12 cellular contexts compared by ENCODE assay signal in genomic region chr3:110420158-110420641, GRCh38.
DNase-seq lines count a peak whose midpoint lies in the region; ATAC-seq and TF ChIP-seq lines count a peak whose summit lies in the region.
"Had no signal": no experiment of that assay in that cellular context is flagged by ENCODE, and none has a peak within 500 bp of the region (broad histone marks: within the 10 kb centered on the region; RNA-seq: fewer than 3 reads in every experiment).

No MANE protein-coding gene starts in this region.

- peak overlapping the region; percentile 94 for H3K27ac ChIP-seq in mesodermal cell (ENCODE audit: low read depth, low read length, severe bottlenecking)

- no peaks in the 10 kb centered on the region for H3K36me3 ChIP-seq in mesodermal cell (ENCODE audit: control insufficient read depth, insufficient read depth, low read length)

- peaks cover 10% of the 10 kb centered on the region for H3K4me1 ChIP-seq in mesodermal cell (ENCODE audit: control insufficient read depth, insufficient read depth, low read length, poor library complexity, severe bottlenecking)

- H3K4me3 ChIP-seq in AG10803 (ENCODE audit: low read length), result no peak overlapping the region
- H3K4me3 ChIP-seq in choroid plexus epithelial cell (ENCODE audit: low read depth, low read length), result peak overlapping the region; percentile 34
- H3K4me3 ChIP-seq in mesodermal cell (ENCODE audit: extremely low read depth, insufficient read depth, low read length, poor library complexity, severe bottlenecking), result no peak overlapping the region

- H3K9me3 ChIP-seq in mesodermal cell (ENCODE audit: control insufficient read depth, low read length), result no peaks in the 10 kb centered on the region

- peak; percentile 84 for DNase-seq in AG10803 (ENCODE audit: low read depth)
- DNase-seq in LoVo (ENCODE audit: low spot score), result peak; percentile 8
- DNase-seq in choroid plexus epithelial cell (ENCODE audit: low read depth), result peak; percentile 88
- DNase-seq in NCI-H1417 (lab: John Stamatoyannopoulos, UW), result no peak
- no peak for DNase-seq in midbrain (lab: John Stamatoyannopoulos, UW)
- no peak for DNase-seq in NCI-H2107 treated with DMSO at 0.1 percent for 48 hours (lab: John Stamatoyannopoulos, UW; ENCODE audit: unreplicated experiment)
- DNase-seq: activated CD4-positive, alpha-beta T cell treated with anti-CD3 and anti-CD28 coated beads for 1 hour; activated naive CD8-positive, alpha-beta T cell treated with anti-CD3 and anti-CD28 coated beads, Interleukin-2, amount 10 ng/mL, durations not matched to agents 7 days and 5 days; NCI-H1436 treated with DMSO at 0.1 percent for 48 hours; substantia nigra had no signal

- no peak for ATAC-seq in HG03378 (IDR thresholded peaks at IDR 0.05; ENCODE audit: unreplicated experiment)

- 72 to 79% methylated on average over 2 of the region's 3 CpGs for WGBS in mesodermal cell (ENCODE audit: insufficient coverage in 2 of 2), 2 experiments

- TF ChIP-seq CTCF in AG10803 (conservative IDR thresholded peaks at IDR 0.05; ENCODE audit: low read length) (no peak), choroid plexus epithelial cell (conservative IDR thresholded peaks at IDR 0.05; ENCODE audit: low read depth, low read length) (no peak)

Comparison
In these comparisons a context has a peak if more than half of its experiments do, and no peak if none do; other contexts are left out.
1. DNase-seq: peak in AG10803 (single experiment), LoVo (single experiment) and choroid plexus epithelial cell (single experiment); none in NCI-H1417 (0 of 3), midbrain (single experiment) and NCI-H2107 treated with DMSO at 0.1 percent for 48 hours (single experiment).